1 cellular context compared by ENCODE assay signal in the genomic region with DNA sequence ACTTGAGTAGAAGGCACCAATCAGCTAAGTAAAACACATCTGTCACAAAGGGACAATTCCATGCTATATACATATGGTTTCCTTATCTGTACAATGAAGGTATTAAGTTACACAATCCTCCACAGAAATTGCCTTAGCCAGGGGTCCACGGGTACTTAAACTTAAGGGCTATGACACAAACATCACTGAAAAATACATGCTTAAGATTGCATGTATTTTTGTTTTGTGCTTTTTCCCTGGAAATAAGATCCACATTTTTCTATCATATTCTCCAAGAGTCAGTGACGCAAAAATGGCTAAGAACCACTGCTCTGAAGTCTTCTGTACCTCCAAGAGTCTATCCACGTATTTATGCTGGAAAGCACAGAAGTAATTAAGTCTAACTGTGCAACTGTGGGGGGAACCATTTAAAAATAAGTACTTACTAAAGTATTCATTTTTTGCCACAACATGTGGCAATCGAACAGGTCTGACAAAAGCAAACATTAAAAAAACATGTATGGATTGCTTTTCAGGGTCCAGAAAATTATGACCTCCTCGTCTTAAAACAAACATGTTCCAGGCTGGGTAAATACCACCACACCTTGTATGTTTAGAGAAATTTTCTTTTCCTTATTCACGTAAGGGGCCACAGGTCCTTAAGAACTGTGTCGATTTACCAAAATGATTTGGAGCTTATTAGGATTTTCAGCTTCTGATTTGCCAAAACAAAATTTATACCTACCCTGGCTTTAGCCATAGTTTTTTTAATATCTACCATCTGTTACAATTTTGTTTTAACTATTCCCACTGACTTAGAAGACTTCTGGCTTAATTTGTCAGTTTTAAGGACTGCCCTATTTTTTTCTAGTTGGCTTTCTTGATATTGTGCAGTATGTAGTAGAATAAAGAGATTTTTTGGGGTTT.
TF ChIP-seq lines count a peak whose summit lies in the region.

No MANE protein-coding gene starts in this region.

TF ChIP-seq in HEK293, 187 proteins besides CTCF, POLR2A, EP300 and RAD21 (continued from another document):
- 0 out of 2 replicates have a peak, but pooled peaks have one; percentile 18 for TF ChIP-seq INSM2 (tag by site-specific recombination; IDR thresholded peaks at IDR 0.05)
- TF ChIP-seq KLF7 (tag by site-specific recombination; IDR thresholded peaks at IDR 0.05; ENCODE audit: borderline replicate concordance) = no peak
- TF ChIP-seq KLF16 (tag by site-specific recombination; IDR thresholded peaks at IDR 0.05) = no peak
- TF ChIP-seq, protein P1, sequence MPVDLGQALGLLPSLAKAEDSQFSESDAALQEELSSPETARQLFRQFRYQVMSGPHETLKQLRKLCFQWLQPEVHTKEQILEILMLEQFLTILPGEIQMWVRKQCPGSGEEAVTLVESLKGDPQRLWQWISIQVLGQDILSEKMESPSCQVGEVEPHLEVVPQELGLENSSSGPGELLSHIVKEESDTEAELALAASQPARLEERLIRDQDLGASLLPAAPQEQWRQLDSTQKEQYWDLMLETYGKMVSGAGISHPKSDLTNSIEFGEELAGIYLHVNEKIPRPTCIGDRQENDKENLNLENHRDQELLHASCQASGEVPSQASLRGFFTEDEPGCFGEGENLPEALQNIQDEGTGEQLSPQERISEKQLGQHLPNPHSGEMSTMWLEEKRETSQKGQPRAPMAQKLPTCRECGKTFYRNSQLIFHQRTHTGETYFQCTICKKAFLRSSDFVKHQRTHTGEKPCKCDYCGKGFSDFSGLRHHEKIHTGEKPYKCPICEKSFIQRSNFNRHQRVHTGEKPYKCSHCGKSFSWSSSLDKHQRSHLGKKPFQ (tag by site-specific recombination; IDR thresholded peaks at IDR 0.05) = no peak
- TF ChIP-seq SP2 (tag by site-specific recombination; IDR thresholded peaks at IDR 0.05) = no peak
